8 cellular contexts compared by ENCODE assay signal in the genomic region with DNA sequence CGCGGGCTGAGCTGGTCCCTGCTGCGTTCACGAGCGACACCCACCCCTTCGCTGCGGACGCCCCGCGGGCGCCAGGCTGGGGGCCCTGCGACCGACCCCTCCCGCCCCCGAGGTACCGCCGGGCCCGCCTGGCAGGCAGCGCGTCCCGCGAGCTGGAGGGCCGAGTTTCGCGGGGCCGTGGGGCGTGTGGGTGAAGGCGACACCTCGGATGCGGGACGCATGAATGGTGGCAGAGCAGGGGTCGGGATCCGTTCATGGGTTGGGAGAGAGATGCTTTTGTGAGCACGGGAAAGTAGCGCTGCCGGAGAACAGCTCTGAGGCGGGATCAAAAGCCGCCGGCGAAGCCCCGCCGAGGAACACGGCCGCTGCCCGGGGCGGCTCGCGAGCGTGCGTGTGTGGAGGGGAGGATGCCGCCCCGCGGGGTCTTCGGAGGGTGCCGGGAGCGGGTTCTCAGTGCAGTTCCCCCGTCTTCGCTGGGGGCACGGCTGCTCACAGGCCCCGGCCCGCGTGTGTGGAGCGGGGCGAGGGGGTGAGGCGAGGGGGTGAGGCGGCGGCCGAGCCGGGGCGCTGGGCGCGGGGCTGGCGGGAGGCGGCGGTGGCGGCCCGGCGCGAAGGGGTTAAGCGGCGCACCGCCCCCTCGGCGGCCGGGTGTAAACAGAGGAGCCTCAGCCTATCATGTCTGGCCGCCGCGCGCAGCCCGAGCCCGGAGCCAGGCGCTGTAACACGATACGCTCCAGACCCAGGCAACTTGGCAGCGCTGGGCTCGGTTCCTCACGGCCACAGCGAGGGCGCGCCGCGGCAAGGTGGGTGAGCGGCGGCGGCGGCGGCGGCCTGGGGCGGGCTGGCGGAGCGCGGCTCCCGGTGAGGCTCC.
DNase-seq lines count a peak whose midpoint lies in the region; ATAC-seq, FAIRE-seq and TF ChIP-seq lines count a peak whose summit lies in the region.

No MANE protein-coding gene starts in this region.

- H3K4me3 ChIP-seq in HUES6 (ENCODE audit: low read depth, low read length) (peak overlapping the region; percentile 79), SJCRH30 (peak overlapping the region; percentile 79), astrocyte (ENCODE audit: insufficient read depth, low read depth, low read length) (peak overlapping the region; percentile 92), right atrium auricular region (peak overlapping the region; percentile 67 to 73), aorta (ENCODE audit: low read length in 2 of 2) (peak overlapping the region; percentile 63 to 76)

- peaks cover 44% of the 10 kb centered on the region for H3K79me2 ChIP-seq in astrocyte (ENCODE audit: insufficient read depth, low read length)

- H3K4me1 ChIP-seq in HUES6 (ENCODE audit: control insufficient read depth, insufficient read depth, low read length) = peaks cover 32% of the 10 kb centered on the region
- no peaks in the 10 kb centered on the region; the same call in 1 of the 2 replicates for H3K4me1 ChIP-seq in SJCRH30
- no peaks in the 10 kb centered on the region for H3K4me1 ChIP-seq in astrocyte (ENCODE audit: insufficient read depth, low read length)
- peaks cover 0 to 11% of the 10 kb centered on the region in 2 donors for H3K4me1 ChIP-seq in right atrium auricular region
- no peaks in the 10 kb centered on the region for H3K4me1 ChIP-seq in aorta (ENCODE audit: control insufficient read depth in 1 of 2, insufficient read depth in 2 of 2, low read length in 2 of 2)

- H3K36me3 ChIP-seq in HUES6 (ENCODE audit: control insufficient read depth, insufficient read depth, low read length) (no peaks in the 10 kb centered on the region), SJCRH30 (no peaks in the 10 kb centered on the region), astrocyte (ENCODE audit: insufficient read depth, low read length) (no peaks in the 10 kb centered on the region), right atrium auricular region (no peaks in the 10 kb centered on the region), aorta (ENCODE audit: control insufficient read depth in 1 of 2, insufficient read depth in 2 of 2, low read length in 1 of 2) (no peaks in the 10 kb centered on the region)

- H3K4me1 Mint-ChIP-seq in astrocyte (ENCODE audit: low read depth, unreplicated experiment) = peaks cover 11% of the 10 kb centered on the region

- 0 to 1% methylated on average over 84 to 113 of the region's 113 CpGs for WGBS in aorta, 2 donors

- H3K36me3 Mint-ChIP-seq in astrocyte (ENCODE audit: low read depth, unreplicated experiment) = no peaks in the 10 kb centered on the region

- H3K27me3 ChIP-seq in HUES6 (ENCODE audit: control insufficient read depth, insufficient read depth, low read length) (peaks cover 12% of the 10 kb centered on the region), SJCRH30 (no peaks in the 10 kb centered on the region), astrocyte (ENCODE audit: insufficient read depth, low read length) (no peaks in the 10 kb centered on the region), right atrium auricular region (no peaks in the 10 kb centered on the region), aorta (ENCODE audit: control insufficient read depth in 1 of 2, insufficient read depth in 2 of 2, low read length in 1 of 2) (no peaks in the 10 kb centered on the region)

- intact Hi-C loops in aorta (cut with DNase I) = no loop called here

- no peak for FAIRE-seq in astrocyte (lab: Jason Lieb, UNC)

- no peaks in the 10 kb centered on the region for H3K27me3 Mint-ChIP-seq in astrocyte (ENCODE audit: low read depth, unreplicated experiment)

- peaks cover 24% of the 10 kb centered on the region for H4K20me1 ChIP-seq in astrocyte (ENCODE audit: insufficient read depth, low read length)

- peak overlapping the region; percentile 81 for H2AFZ ChIP-seq in astrocyte (ENCODE audit: low read depth, low read length)

- H3K27ac ChIP-seq in HUES6 (ENCODE audit: low read depth, low read length) = peak overlapping the region; percentile 37; the same call in 1 of the 2 replicates
- peak overlapping the region; percentile 90 for H3K27ac ChIP-seq in SJCRH30
- peak overlapping the region; percentile 54 for H3K27ac ChIP-seq in astrocyte (ENCODE audit: low read depth, low read length)
- H3K27ac ChIP-seq in right atrium auricular region = peak overlapping the region; percentile 71 to 83
- H3K27ac ChIP-seq in aorta (ENCODE audit: low read depth in 1 of 2, low read length in 2 of 2) = no peak overlapping the region

- H3K9me3 ChIP-seq in HUES6 (ENCODE audit: control insufficient read depth, insufficient read depth, low read depth, low read length) = no peaks in the 10 kb centered on the region
- no peaks in the 10 kb centered on the region for H3K9me3 ChIP-seq in SJCRH30 (replicated peaks)
- H3K9me3 ChIP-seq in astrocyte (ENCODE audit: insufficient read depth, low read depth, low read length) = no peaks in the 10 kb centered on the region
- H3K9me3 ChIP-seq in right atrium auricular region = no peaks in the 10 kb centered on the region
- H3K9me3 ChIP-seq in aorta (ENCODE audit: control insufficient read depth, low read length) = no peaks in the 10 kb centered on the region

- peak; percentile 95 for ATAC-seq in GM21528 (IDR thresholded peaks at IDR 0.05; ENCODE audit: low FRiP score, unreplicated experiment)
- ATAC-seq in aorta (ENCODE audit: low FRiP score) = peak; percentile 94

- no peaks in the 10 kb centered on the region for H3K9me3 Mint-ChIP-seq in astrocyte (ENCODE audit: unreplicated experiment)

- H3K27ac Mint-ChIP-seq in astrocyte (ENCODE audit: unreplicated experiment) = peak overlapping the region; percentile 27

- peak overlapping the region; percentile 87 for H3K4me3 Mint-ChIP-seq in astrocyte (ENCODE audit: unreplicated experiment)

- TF ChIP-seq CTCF in astrocyte (IDR thresholded peaks at IDR 0.05; ENCODE audit: insufficient read depth, low read depth, low read length) (no peak), right atrium auricular region (IDR thresholded peaks at IDR 0.05) (no peak)

- H3K4me2 ChIP-seq in astrocyte (ENCODE audit: low read length) = peak overlapping the region; percentile 97

- DNase-seq in D341Med (ENCODE audit: low spot score) (peak; percentile 95), SJCRH30 (peak; percentile 86 to 88), astrocyte (ENCODE audit: low read depth) (peak; percentile 90), right atrium auricular region (ENCODE audit: low spot score) (peak; percentile 90), pons (ENCODE audit: low spot score) (peak; percentile 41), aorta (peak; percentile 88 to 91)

- peak overlapping the region; percentile 83 for H3K9ac ChIP-seq in HUES6 (ENCODE audit: low read length)
- H3K9ac ChIP-seq in astrocyte (ENCODE audit: low read length) = peak overlapping the region; percentile 90

Comparison
In these comparisons a context has a peak if more than half of its experiments do, and no peak if none do; other contexts are left out.
1. DNase-seq: peak in every context shown above with its lines; median percentile 95 in D341Med; 90 in astrocyte; 90 in right atrium auricular region; 90 in aorta; 87 in SJCRH30; 41 in pons.
2. H3K27ac ChIP-seq: peak in HUES6 (single experiment), SJCRH30 (single experiment), astrocyte (single experiment) and right atrium auricular region (2 of 2); none in aorta (0 of 2).
3. Peak in every context shown above with its lines, with median percentiles within 50 percentile points of each other: H3K4me3 ChIP-seq.